24 cellular contexts compared by ENCODE assay signal in genomic region chr10:30968711-30969110, GRCh38.
DNase-seq lines count a peak whose midpoint lies in the region; ATAC-seq and TF ChIP-seq lines count a peak whose summit lies in the region.
"Had no signal": no experiment of that assay in that cellular context is flagged by ENCODE, and none has a peak within 500 bp of the region (broad histone marks: within the 10 kb centered on the region; RNA-seq: fewer than 3 reads in every experiment).

No MANE protein-coding gene starts in this region.

- no peaks in the 10 kb centered on the region for H3K27me3 ChIP-seq in hepatocyte
- H3K27me3 ChIP-seq in vagina, result no peaks in the 10 kb centered on the region
- H3K27me3 ChIP-seq: BLaER1 treated with 17β-estradiol and CSF1 and Interleukin-3, amounts not matched to agents 10 nM and 100 nM; Peyer's patch; SJCRH30 had no signal

- DNase-seq in activated CD4-positive, alpha-beta T cell treated with anti-CD3 and anti-CD28 coated beads, Interleukin-2, amount 10 ng/mL, durations not matched to agents 24 days and 14 days, result peak; percentile 38
- no peak for DNase-seq in activated CD4-positive, alpha-beta T cell treated with anti-CD3 and anti-CD28 coated beads for 36 hours
- no peak for DNase-seq in T-helper 2 cell treated with Interferon-gamma antibody and Interleukin-4, amounts not matched to agents 5 μg/mL and 100 μg/mL, for 36 hours (ENCODE audit: low spot score)
- DNase-seq in hepatocyte (ENCODE audit: low spot score) (no peak), vagina (ENCODE audit: extremely low spot score in 2 of 2) (no peak), NCI-H524 (lab: John Stamatoyannopoulos, UW) (no peak), H4 (ENCODE audit: low spot score) (no peak)
- DNase-seq in activated CD8-positive, alpha-beta memory T cell treated with anti-CD3 and anti-CD28 coated beads for 24 hours, result no peak
- DNase-seq: 8988T; CD8-positive, alpha-beta T cell; DMS153; GDM1; GOT3; IMR-90; NCI-H1105; NCI-H146; NCI-H2029 treated with DMSO at 0.1 percent for 48 hours; NCI-H345; NCI-H524 treated with DMSO at 0.1 percent for 48 hours; Peyer's patch; SJCRH30 had no signal

- peak overlapping the region; percentile 43 for H3K27ac ChIP-seq in hepatocyte
- peak overlapping the region; percentile 32 for H3K27ac ChIP-seq in vagina
- H3K27ac ChIP-seq: BLaER1 treated with 17β-estradiol and CSF1 and Interleukin-3, amounts not matched to agents 10 nM and 100 nM; KMS-11; Peyer's patch; SJCRH30 had no signal

- peaks cover 11% of the 10 kb centered on the region for H3K36me3 Mint-ChIP-seq in activated CD4-positive, alpha-beta T cell treated with anti-CD3 and anti-CD28 coated beads, Interleukin-2, amount 10 ng/mL, durations not matched to agents 24 days and 14 days (ENCODE audit: low read depth)
- peaks cover 2% of the 10 kb centered on the region for H3K36me3 Mint-ChIP-seq in activated CD4-positive, alpha-beta T cell treated with anti-CD3 and anti-CD28 coated beads for 36 hours (ENCODE audit: low read depth)
- peaks cover 8% of the 10 kb centered on the region for H3K36me3 Mint-ChIP-seq in T-helper 2 cell treated with Interferon-gamma antibody and Interleukin-4, amounts not matched to agents 5 μg/mL and 100 μg/mL, for 36 hours (ENCODE audit: low read depth)
- H3K36me3 Mint-ChIP-seq: CD8-positive, alpha-beta T cell had no signal

- POLR2A ChIA-PET in activated CD4-positive, alpha-beta T cell treated with anti-CD3 and anti-CD28 coated beads for 36 hours (lab: Charles Lee), result no interaction called here

- H3K4me3 ChIP-seq in hepatocyte, result no peak overlapping the region
- H3K4me3 ChIP-seq in vagina, result no peak overlapping the region
- H3K4me3 ChIP-seq: BLaER1 treated with 17β-estradiol and CSF1 and Interleukin-3, amounts not matched to agents 10 nM and 100 nM; Peyer's patch; SJCRH30 had no signal

- no peak for TF ChIP-seq POLR2A in vagina (IDR thresholded peaks at IDR 0.05)

- H3K9me2 ChIP-seq in hepatocyte (replicated peaks; ENCODE audit: insufficient read depth), result no peaks in the 10 kb centered on the region

- H3K27ac Mint-ChIP-seq in activated CD4-positive, alpha-beta T cell treated with anti-CD3 and anti-CD28 coated beads, Interleukin-2, amount 10 ng/mL, durations not matched to agents 24 days and 14 days, result peak overlapping the region; percentile 11
- H3K27ac Mint-ChIP-seq in activated CD4-positive, alpha-beta T cell treated with anti-CD3 and anti-CD28 coated beads for 36 hours, result no peak overlapping the region
- H3K27ac Mint-ChIP-seq in T-helper 2 cell treated with Interferon-gamma antibody and Interleukin-4, amounts not matched to agents 5 μg/mL and 100 μg/mL, for 36 hours, result peak overlapping the region; percentile 6
- H3K27ac Mint-ChIP-seq: CD8-positive, alpha-beta T cell had no signal

- WGBS in hepatocyte (ENCODE audit: low lambda C conversion rate, missing lambda C conversion rate), result 77% methylated on average over 3 of the region's 3 CpGs

- intact Hi-C loops in activated CD4-positive, alpha-beta T cell treated with anti-CD3 and anti-CD28 coated beads, Interleukin-2, amount 10 ng/mL, durations not matched to agents 24 days and 14 days (cut with micrococcal nuclease), result no loop called here
- intact Hi-C loops in activated CD4-positive, alpha-beta T cell treated with anti-CD3 and anti-CD28 coated beads for 36 hours (cut with DNase I, micrococcal nuclease), result no loop called here
- intact Hi-C loops in vagina (cut with DNase I), result no loop called here

- no peak overlapping the region for H3K4me3 Mint-ChIP-seq in activated CD4-positive, alpha-beta T cell treated with anti-CD3 and anti-CD28 coated beads, Interleukin-2, amount 10 ng/mL, durations not matched to agents 24 days and 14 days
- H3K4me3 Mint-ChIP-seq in activated CD4-positive, alpha-beta T cell treated with anti-CD3 and anti-CD28 coated beads for 36 hours, result no peak overlapping the region
- H3K4me3 Mint-ChIP-seq in T-helper 2 cell treated with Interferon-gamma antibody and Interleukin-4, amounts not matched to agents 5 μg/mL and 100 μg/mL, for 36 hours, result no peak overlapping the region
- H3K4me3 Mint-ChIP-seq: CD8-positive, alpha-beta T cell had no signal

- H3K4me1 Mint-ChIP-seq in activated CD4-positive, alpha-beta T cell treated with anti-CD3 and anti-CD28 coated beads, Interleukin-2, amount 10 ng/mL, durations not matched to agents 24 days and 14 days, result peaks cover 18% of the 10 kb centered on the region
- peaks cover 14% of the 10 kb centered on the region for H3K4me1 Mint-ChIP-seq in activated CD4-positive, alpha-beta T cell treated with anti-CD3 and anti-CD28 coated beads for 36 hours
- peaks cover 35% of the 10 kb centered on the region for H3K4me1 Mint-ChIP-seq in T-helper 2 cell treated with Interferon-gamma antibody and Interleukin-4, amounts not matched to agents 5 μg/mL and 100 μg/mL, for 36 hours (ENCODE audit: low read depth)

- peaks cover 9% of the 10 kb centered on the region for H3K9me3 Mint-ChIP-seq in activated CD4-positive, alpha-beta T cell treated with anti-CD3 and anti-CD28 coated beads, Interleukin-2, amount 10 ng/mL, durations not matched to agents 24 days and 14 days
- no peaks in the 10 kb centered on the region for H3K9me3 Mint-ChIP-seq in activated CD4-positive, alpha-beta T cell treated with anti-CD3 and anti-CD28 coated beads for 36 hours (ENCODE audit: low read depth)
- peaks cover 7% of the 10 kb centered on the region for H3K9me3 Mint-ChIP-seq in T-helper 2 cell treated with Interferon-gamma antibody and Interleukin-4, amounts not matched to agents 5 μg/mL and 100 μg/mL, for 36 hours
- H3K9me3 Mint-ChIP-seq: CD8-positive, alpha-beta T cell had no signal

- no peak overlapping the region for H2AFZ ChIP-seq in hepatocyte

- ATAC-seq in activated CD4-positive, alpha-beta T cell treated with anti-CD3 and anti-CD28 coated beads for 36 hours, result no peak
- ATAC-seq: CD8-positive, alpha-beta T cell; HCT116 had no signal

- H3K4me2 ChIP-seq in hepatocyte, result no peak overlapping the region
- H3K4me2 ChIP-seq: BLaER1 treated with 17β-estradiol and CSF1 and Interleukin-3, amounts not matched to agents 10 nM and 100 nM; KMS-11 had no signal

- H3K9me3 ChIP-seq in hepatocyte (ENCODE audit: low read depth) (no peaks in the 10 kb centered on the region), vagina (no peaks in the 10 kb centered on the region)
- H3K9me3 ChIP-seq: BLaER1 treated with 17β-estradiol and CSF1 and Interleukin-3, amounts not matched to agents 10 nM and 100 nM; Peyer's patch; SJCRH30 had no signal

- H3K36me3 ChIP-seq in hepatocyte (replicated peaks; ENCODE audit: insufficient read depth, low read depth), result no peaks in the 10 kb centered on the region
- no peaks in the 10 kb centered on the region for H3K36me3 ChIP-seq in vagina
- H3K36me3 ChIP-seq: Peyer's patch, SJCRH30 had no signal

- no peaks in the 10 kb centered on the region for H4K20me1 ChIP-seq in hepatocyte (ENCODE audit: insufficient read depth, poor library complexity, severe bottlenecking)
- H4K20me1 ChIP-seq: BLaER1 treated with 17β-estradiol and CSF1 and Interleukin-3, amounts not matched to agents 10 nM and 100 nM had no signal

- no peaks in the 10 kb centered on the region for H3K27me3 Mint-ChIP-seq in activated CD4-positive, alpha-beta T cell treated with anti-CD3 and anti-CD28 coated beads, Interleukin-2, amount 10 ng/mL, durations not matched to agents 24 days and 14 days
- H3K27me3 Mint-ChIP-seq in activated CD4-positive, alpha-beta T cell treated with anti-CD3 and anti-CD28 coated beads for 36 hours, result no peaks in the 10 kb centered on the region
- H3K27me3 Mint-ChIP-seq in T-helper 2 cell treated with Interferon-gamma antibody and Interleukin-4, amounts not matched to agents 5 μg/mL and 100 μg/mL, for 36 hours (ENCODE audit: low read depth), result no peaks in the 10 kb centered on the region

- H3K4me1 ChIP-seq in hepatocyte (ENCODE audit: insufficient read depth) (peaks cover 17% of the 10 kb centered on the region), vagina (peaks cover 5% of the 10 kb centered on the region)
- H3K4me1 ChIP-seq: Peyer's patch, SJCRH30 had no signal

- CTCF ChIA-PET in activated CD4-positive, alpha-beta T cell treated with anti-CD3 and anti-CD28 coated beads for 36 hours (lab: Charles Lee), result no interaction called here

- no peaks in the 10 kb centered on the region for H3K79me2 ChIP-seq in hepatocyte

- TF ChIP-seq CTCF in hepatocyte (IDR thresholded peaks at IDR 0.05; ENCODE audit: poor library complexity) (no peak), vagina (IDR thresholded peaks at IDR 0.05) (no peak)
